17 cellular contexts compared by ENCODE assay signal in the genomic region with DNA sequence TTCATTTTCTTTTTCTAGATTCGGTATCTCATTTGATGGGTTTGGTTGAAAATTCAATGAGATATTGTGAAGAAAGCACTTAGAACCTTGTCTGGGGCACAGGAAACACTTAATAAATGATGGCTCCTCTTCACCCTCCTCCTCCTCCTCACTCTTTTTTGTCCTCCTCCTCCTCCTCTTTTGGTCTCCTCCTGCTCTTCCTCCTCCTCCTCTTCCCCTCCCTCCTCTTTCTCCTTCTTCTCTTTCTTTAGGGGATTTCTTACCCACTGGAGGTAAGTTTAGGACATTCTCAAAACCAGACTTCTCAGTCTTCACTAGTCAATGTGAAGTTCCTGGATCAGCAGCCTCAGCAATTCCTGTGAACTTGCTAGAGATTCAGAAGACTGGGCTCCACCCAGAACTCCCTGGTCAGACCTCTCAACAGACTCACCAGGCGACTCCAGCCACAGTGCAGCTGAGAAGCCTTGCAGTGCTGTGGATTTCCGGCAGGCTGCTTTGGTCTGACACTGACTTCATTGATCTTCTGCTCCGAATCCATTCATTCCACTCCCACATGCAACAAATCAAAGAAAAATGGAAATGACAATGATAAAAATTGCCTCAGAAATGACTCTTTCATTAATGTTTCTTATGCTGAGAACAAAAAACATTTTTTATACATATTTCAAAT.
"Had no signal": no experiment of that assay in that cellular context is flagged by ENCODE, and none has a peak within 500 bp of the region (broad histone marks: within the 10 kb centered on the region; RNA-seq: fewer than 3 reads in every experiment).

No MANE protein-coding gene starts in this region.

- H3K36me3 ChIP-seq: gastroesophageal sphincter, sigmoid colon, thyroid gland, vagina had no signal

- H3K27me3 ChIP-seq: gastroesophageal sphincter, sigmoid colon, thyroid gland, vagina had no signal

- FAIRE-seq: kidney, TTC549 had no signal

- H3K27ac ChIP-seq: gastroesophageal sphincter, sigmoid colon, thyroid gland, vagina had no signal

- H3K4me1 ChIP-seq: thyroid gland, vagina had no signal

- DNase-seq: activated CD4-positive, alpha-beta memory T cell treated with anti-CD3 and anti-CD28 coated beads, Interleukin-2, amount 10 ng/mL, durations not matched to agents 7 days and 5 days; activated CD4-positive, alpha-beta T cell treated with anti-CD3 and anti-CD28 coated beads for 4 hours; activated gamma-delta T cell; activated T-cell treated with anti-CD3 and anti-CD28 coated beads, Interleukin-2, amount 50 U/mL, for 4 hours; amniotic stem cell; cerebellar nuclear complex; hippocampal formation; kidney; sigmoid colon; SW 1271 had no signal

- H3K9me3 ChIP-seq: gastroesophageal sphincter, sigmoid colon, thyroid gland, vagina had no signal

- ATAC-seq: activated naive CD4-positive, alpha-beta T cell treated with anti-CD3 and anti-CD28 coated beads, Interleukin-2, amount 50 U/mL, for 72 hours; activated T-cell treated with anti-CD3 and anti-CD28 coated beads, Interleukin-2, amount 50 U/mL, for 4 hours; gastroesophageal sphincter; stimulated activated memory B cell treated with anti-CD40 and anti-IgM and Interleukin-4, amounts not matched to agents 10 μg/mL and 1 μg/mL and 100 μg/mL, for 72 hours; WTC11 had no signal

- H3K4me3 ChIP-seq: gastroesophageal sphincter, sigmoid colon, thyroid gland, vagina had no signal
